ENCODE assay signal across 12 cellular contexts in genomic region chr17:40058151-40058784, GRCh38. TPM values are rescaled to one million over a fixed set of nuclear protein-coding genes. Genes with fewer than 3 reads are reported as not detected.
DNase-seq lines count a peak whose midpoint lies in the region; ATAC-seq, FAIRE-seq and TF ChIP-seq lines count a peak whose summit lies in the region.
"Had no signal": no experiment of that assay in that cellular context is flagged by ENCODE, and none has a peak within 500 bp of the region (broad histone marks: within the 10 kb centered on the region; RNA-seq: fewer than 3 reads in every experiment).

No MANE protein-coding gene starts in this region.

- H3K36me3 Mint-ChIP-seq in brain, result peaks cover 4% of the 10 kb centered on the region

- intact Hi-C loops in kidney (cut with DNase I), result no loop called here

- no peaks in the 10 kb centered on the region for H3K27me3 ChIP-seq in small intestine (ENCODE audit: control insufficient read depth in 2 of 2, insufficient read depth in 2 of 2, low read length in 2 of 2)
- H3K27me3 ChIP-seq: SJSA1 had no signal

- no peaks in the 10 kb centered on the region for H3K36me3 ChIP-seq in kidney (ENCODE audit: control insufficient read depth in 1 of 2, insufficient read depth in 2 of 2, low read length in 2 of 2)
- no peaks in the 10 kb centered on the region for H3K36me3 ChIP-seq in small intestine (ENCODE audit: control insufficient read depth in 2 of 2, insufficient read depth in 2 of 2, low read length in 2 of 2)
- H3K36me3 ChIP-seq: SJSA1 had no signal

- peak; percentile 33 for DNase-seq in HCEC 1CT
- DNase-seq in kidney, result no peak
- peak; percentile 66 for DNase-seq in small intestine
- DNase-seq in activated CD8-positive, alpha-beta memory T cell treated with anti-CD3 and anti-CD28 coated beads, Interleukin-2, amount 50 U/mL, for 4 hours, result no peak
- no peak for DNase-seq in NCI-H2107 (lab: John Stamatoyannopoulos, UW)
- no peak for DNase-seq in GM10266 (ENCODE audit: extremely low spot score)
- DNase-seq: NCI-H226; stimulated activated naive CD4-positive, alpha-beta T cell had no signal

- H3K27ac Mint-ChIP-seq in brain, result peak overlapping the region in 4 of 5 experiments; percentile 87 to 99 (median 96)

- peak overlapping the region in 4 of 5 experiments; percentile 23 to 87 (median 62) for H3K4me3 Mint-ChIP-seq in brain

- WGBS in small intestine, 3 donors, result 18 to 31% (median 26%) methylated on average over 8 of the region's 8 CpGs

- no peak overlapping the region for H3K4me3 ChIP-seq in kidney (ENCODE audit: low read length in 2 of 2)
- H3K4me3 ChIP-seq in small intestine (ENCODE audit: low read depth in 1 of 2, low read length in 2 of 2), result no peak overlapping the region
- H3K4me3 ChIP-seq: SJSA1 had no signal

- H3K9me3 Mint-ChIP-seq in brain, result peaks cover 0 to 2% (median 0%) of the 10 kb centered on the region in 5 experiments

- H3K9me3 ChIP-seq in kidney (ENCODE audit: control insufficient read depth in 1 of 2, low read length in 2 of 2) (no peaks in the 10 kb centered on the region), small intestine (ENCODE audit: control insufficient read depth, low read depth) (no peaks in the 10 kb centered on the region)
- H3K9me3 ChIP-seq: SJSA1 had no signal

- ATAC-seq in HG03457 (IDR thresholded peaks at IDR 0.05; ENCODE audit: unreplicated experiment), result no peak

- no peak for FAIRE-seq in kidney (lab: Jason Lieb, UNC)
- FAIRE-seq in small intestine (lab: Jason Lieb, UNC), result no peak
- FAIRE-seq: GM12892 had no signal

- peak overlapping the region; percentile 71 to 87 for H3K27ac ChIP-seq in kidney (ENCODE audit: low read depth in 2 of 2, low read length in 2 of 2)
- H3K27ac ChIP-seq in small intestine (ENCODE audit: low read depth in 1 of 2, low read length in 1 of 2), result peak overlapping the region in 1 of 2 donors; percentile 59
- H3K27ac ChIP-seq: SJSA1 had no signal

- TF ChIP-seq CTCF in brain (conservative IDR thresholded peaks at IDR 0.05) (no peak), kidney (IDR thresholded peaks at IDR 0.05; ENCODE audit: borderline replicate concordance, extremely low read depth, insufficient read depth) (no peak), GM10266 (IDR thresholded peaks at IDR 0.05; ENCODE audit: control insufficient read depth, insufficient read depth, low read depth, missing control alignments) (no peak)

- H3K4me1 Mint-ChIP-seq in brain, result peaks cover 66% of the 10 kb centered on the region

- peaks cover 24% of the 10 kb centered on the region for H3K27me3 Mint-ChIP-seq in brain

- H3K9ac ChIP-seq in kidney (ENCODE audit: low read length in 2 of 2), result peak overlapping the region in 1 of 2 donors; percentile 51

- peaks cover 3 to 16% of the 10 kb centered on the region in 2 donors for H3K4me1 ChIP-seq in kidney (ENCODE audit: control insufficient read depth in 1 of 2, insufficient read depth in 1 of 2, low read depth in 1 of 2, low read length in 2 of 2)
- peaks cover 0 to 3% of the 10 kb centered on the region in 2 donors for H3K4me1 ChIP-seq in small intestine (ENCODE audit: control insufficient read depth in 2 of 2, insufficient read depth in 1 of 2, low read depth in 1 of 2, low read length in 1 of 2)

RNA-seq across cellular contexts. Expression of gene MED24, which starts 4.1 kb away (rescaled TPM):
- polyA plus RNA-seq in brain (ENCODE audit: insufficient read depth, low read depth, low replicate concordance) (95.0 TPM), kidney (ENCODE audit: insufficient read depth, low read depth, low replicate concordance) (53.7 TPM), small intestine (10 to 100 TPM; 43.0 to 64.6 (median 49.6) TPM)
- total RNA-seq in kidney, result 66.3 TPM

RNA-seq across cellular contexts. Expression of gene THRA, which starts 4.5 kb away (rescaled TPM):
- polyA plus RNA-seq in brain (ENCODE audit: insufficient read depth, low read depth, low replicate concordance) (176 TPM), kidney (ENCODE audit: insufficient read depth, low read depth, low replicate concordance) (40.8 TPM), small intestine (10 to 100 TPM; 22.4 to 50.7 (median 36.0) TPM)
- total RNA-seq in kidney, result 63.9 TPM

RNA-seq across cellular contexts. Expression of gene NR1D1, which starts 42.1 kb away (rescaled TPM):
- 43.8 TPM for polyA plus RNA-seq in brain (ENCODE audit: insufficient read depth, low read depth, low replicate concordance)
- total RNA-seq in kidney, result 30.8 TPM
- polyA plus RNA-seq in kidney (ENCODE audit: insufficient read depth, low read depth, low replicate concordance), result 7.1 TPM
- polyA plus RNA-seq in small intestine, result 10 to 100 TPM in 2 of 3 donors, 1 to 10 TPM in 1; 8.5 to 25.1 (median 15.7) TPM

RNA-seq across cellular contexts. Expression of gene CSF3, which starts 43.0 kb away (rescaled TPM):
- polyA plus RNA-seq in brain (ENCODE audit: insufficient read depth, low read depth, low replicate concordance) (0.25 TPM), kidney (ENCODE audit: insufficient read depth, low read depth, low replicate concordance) (not detected), small intestine (1 to 10 TPM in 2 of 3 donors, not detected in 1; 2.0 to 2.8 TPM)
- not detected for total RNA-seq in kidney
- total RNA-seq: SJSA1 had no signal

Comparison
In these comparisons a context has a peak if more than half of its experiments do, and no peak if none do; other contexts are left out.
1. DNase-seq: peak in HCEC 1CT (single experiment) and small intestine (single experiment); none in kidney (single experiment), activated CD8-positive, alpha-beta memory T cell treated with anti-CD3 and anti-CD28 coated beads, Interleukin-2, amount 50 U/mL, for 4 hours (single experiment), NCI-H2107 (single experiment) and GM10266 (single experiment).